Comparison of ENCODE assay signal across 18 cellular contexts in the genomic region with DNA sequence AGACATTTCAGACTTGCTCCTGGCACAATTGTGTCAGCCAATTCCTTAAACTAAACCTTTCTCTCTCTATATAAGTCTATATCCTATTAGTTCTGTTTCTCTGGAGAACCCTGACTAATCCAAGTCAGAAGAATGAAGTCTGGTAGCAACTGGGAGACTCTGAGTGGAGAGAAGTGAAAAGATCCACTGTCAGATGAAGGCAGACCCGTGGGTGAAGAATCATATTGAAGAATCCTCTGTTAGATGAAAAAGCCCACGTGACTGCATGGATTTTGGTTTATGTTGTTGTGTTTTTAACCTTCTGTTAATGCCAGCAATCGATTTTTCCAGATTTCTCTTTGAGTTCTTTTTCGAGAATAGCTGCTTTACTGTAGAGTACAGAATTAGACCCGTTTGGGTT. TPM values are rescaled to one million over a fixed set of nuclear protein-coding genes. Genes with fewer than 3 reads are reported as not detected.
DNase-seq lines count a peak whose midpoint lies in the region; ATAC-seq and TF ChIP-seq lines count a peak whose summit lies in the region.
"Had no signal": no experiment of that assay in that cellular context is flagged by ENCODE, and none has a peak within 500 bp of the region (broad histone marks: within the 10 kb centered on the region; RNA-seq: fewer than 3 reads in every experiment).

No MANE protein-coding gene starts in this region.

- CTCF ChIA-PET in SK-N-SH (lab: Yijun Ruan, JAX): interaction anchor here (1.2 to 1.4 kb wide), 3 partner anchors 7 to 19 kb away, joined by 3 to 5 read pairs (median 3); no protein-coding TSS in a partner anchor

- no peak for TF ChIP-seq CTCF in SK-N-SH (IDR thresholded peaks at IDR 0.05)

- H3K4me3 ChIP-seq in SK-N-SH (ENCODE audit: low read depth in 2 of 2, low read length in 1 of 2): no peak overlapping the region
- H3K4me3 ChIP-seq: BLaER1, HAP-1 had no signal

- peaks cover 10% of the 10 kb centered on the region; the same call in 1 of the 2 replicates for H3K79me2 ChIP-seq in SK-N-SH (ENCODE audit: insufficient read depth)

- 75% methylated on average over 5 of the region's 5 CpGs for WGBS in SK-N-SH (ENCODE audit: low lambda C conversion rate)

- no peak for DNase-seq in SK-N-SH
- DNase-seq in fibroblast of peridontal ligament (ENCODE audit: extremely low read depth): peak; percentile 27
- DNase-seq in superior temporal gyrus (ENCODE audit: extremely low spot score): peak; percentile 33
- no peak for DNase-seq in globus pallidus (ENCODE audit: low spot score)
- no peak for DNase-seq in NCI-H345 treated with DMSO at 0.1 percent for 48 hours (lab: John Stamatoyannopoulos, UW; ENCODE audit: unreplicated experiment)
- no peak for DNase-seq in pons (ENCODE audit: low spot score)
- DNase-seq: Caco-2; CD4-positive, CD25-positive, alpha-beta regulatory T cell; CD8-positive, alpha-beta T cell; DMS153; DND-41; GOT3; HFFc6 had no signal

- POLR2A ChIA-PET in SK-N-SH (lab: Yijun Ruan, JAX): no interaction called here

- no peak overlapping the region for H3K4me2 ChIP-seq in SK-N-SH

- no peaks in the 10 kb centered on the region for H3K9me3 ChIP-seq in SK-N-SH
- H3K9me3 ChIP-seq: BLaER1, Caco-2, HAP-1 had no signal

- H4K20me1 ChIP-seq in SK-N-SH (ENCODE audit: insufficient read depth): no peaks in the 10 kb centered on the region

- no peak for TF ChIP-seq RAD21 in SK-N-SH (IDR thresholded peaks at IDR 0.05; ENCODE audit: low read length)

- H3F3A ChIP-seq in SK-N-SH (replicated peaks; ENCODE audit: insufficient read depth): peaks cover 21% of the 10 kb centered on the region

- peak overlapping the region; percentile 36; the same call in 1 of the 2 replicates for H2AFZ ChIP-seq in SK-N-SH (ENCODE audit: low read depth)

- no peaks in the 10 kb centered on the region for H3K9me2 ChIP-seq in SK-N-SH

- no peak for ATAC-seq in SK-N-SH treated with all-trans-retinoic acid at 6 μM for 48 hours
- ATAC-seq: CD8-positive, alpha-beta T cell had no signal

- peaks cover 3 to 11% of the 10 kb centered on the region in 2 experiments; a peak in 3 of 4 replicates for H3K4me1 ChIP-seq in SK-N-SH (ENCODE audit: control insufficient read depth in 1 of 2, insufficient read depth in 2 of 2, low read depth in 1 of 2, low read length in 1 of 2)
- H3K4me1 ChIP-seq: Caco-2, HAP-1 had no signal

- no peaks in the 10 kb centered on the region for H3K36me3 ChIP-seq in SK-N-SH (replicated peaks in 1 of 2; ENCODE audit: control insufficient read depth in 1 of 2, insufficient read depth in 2 of 2, low read length in 1 of 2)
- H3K36me3 ChIP-seq: HAP-1 had no signal

- TF ChIP-seq EP300 in SK-N-SH (IDR thresholded peaks at IDR 0.05; ENCODE audit: borderline replicate concordance in 1 of 2, low read depth in 1 of 2, low read length in 1 of 2): no peak

- no peak overlapping the region for H3K9ac ChIP-seq in SK-N-SH
- H3K9ac ChIP-seq: BLaER1 had no signal

- H3K27me3 ChIP-seq in SK-N-SH (ENCODE audit: insufficient read depth): no peaks in the 10 kb centered on the region
- H3K27me3 ChIP-seq: BLaER1 had no signal

- H3K27ac ChIP-seq in SK-N-SH (ENCODE audit: low read depth in 2 of 2, low read length in 1 of 2): no peak overlapping the region
- H3K27ac ChIP-seq: 22Rv1, BLaER1, C4-2B had no signal

TF ChIP-seq in SK-N-SH, 30 proteins besides CTCF, POLR2A, EP300 and RAD21 (continues in another document):
- TF ChIP-seq, protein P1, sequence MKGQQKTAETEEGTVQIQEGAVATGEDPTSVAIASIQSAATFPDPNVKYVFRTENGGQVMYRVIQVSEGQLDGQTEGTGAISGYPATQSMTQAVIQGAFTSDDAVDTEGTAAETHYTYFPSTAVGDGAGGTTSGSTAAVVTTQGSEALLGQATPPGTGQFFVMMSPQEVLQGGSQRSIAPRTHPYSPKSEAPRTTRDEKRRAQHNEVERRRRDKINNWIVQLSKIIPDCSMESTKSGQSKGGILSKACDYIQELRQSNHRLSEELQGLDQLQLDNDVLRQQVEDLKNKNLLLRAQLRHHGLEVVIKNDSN (IDR thresholded peaks at IDR 0.05; ENCODE audit: borderline replicate concordance, low read depth): no peak
- TF ChIP-seq, protein P2, sequence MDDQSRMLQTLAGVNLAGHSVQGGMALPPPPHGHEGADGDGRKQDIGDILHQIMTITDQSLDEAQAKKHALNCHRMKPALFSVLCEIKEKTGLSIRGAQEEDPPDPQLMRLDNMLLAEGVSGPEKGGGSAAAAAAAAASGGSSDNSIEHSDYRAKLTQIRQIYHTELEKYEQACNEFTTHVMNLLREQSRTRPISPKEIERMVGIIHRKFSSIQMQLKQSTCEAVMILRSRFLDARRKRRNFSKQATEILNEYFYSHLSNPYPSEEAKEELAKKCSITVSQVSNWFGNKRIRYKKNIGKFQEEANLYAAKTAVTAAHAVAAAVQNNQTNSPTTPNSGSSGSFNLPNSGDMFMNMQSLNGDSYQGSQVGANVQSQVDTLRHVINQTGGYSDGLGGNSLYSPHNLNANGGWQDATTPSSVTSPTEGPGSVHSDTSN (IDR thresholded peaks at IDR 0.05): no peak
- TF ChIP-seq NFIC (IDR thresholded peaks at IDR 0.05; ENCODE audit: borderline replicate concordance): no peak
- no peak for TF ChIP-seq CHD2 (IDR thresholded peaks at IDR 0.05; ENCODE audit: low read length, partially characterized antibody)
- TF ChIP-seq, protein P3, sequence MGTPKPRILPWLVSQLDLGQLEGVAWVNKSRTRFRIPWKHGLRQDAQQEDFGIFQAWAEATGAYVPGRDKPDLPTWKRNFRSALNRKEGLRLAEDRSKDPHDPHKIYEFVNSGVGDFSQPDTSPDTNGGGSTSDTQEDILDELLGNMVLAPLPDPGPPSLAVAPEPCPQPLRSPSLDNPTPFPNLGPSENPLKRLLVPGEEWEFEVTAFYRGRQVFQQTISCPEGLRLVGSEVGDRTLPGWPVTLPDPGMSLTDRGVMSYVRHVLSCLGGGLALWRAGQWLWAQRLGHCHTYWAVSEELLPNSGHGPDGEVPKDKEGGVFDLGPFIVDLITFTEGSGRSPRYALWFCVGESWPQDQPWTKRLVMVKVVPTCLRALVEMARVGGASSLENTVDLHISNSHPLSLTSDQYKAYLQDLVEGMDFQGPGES (IDR thresholded peaks at IDR 0.05; ENCODE audit: low read depth, low read length): no peak
- TF ChIP-seq TCF12 (IDR thresholded peaks at IDR 0.05): no peak

TF ChIP-seq in SK-N-SH treated with all-trans-retinoic acid at 6 μM for 48 hours, 23 proteins besides CTCF, POLR2A, EP300 and RAD21:
- TF ChIP-seq TOX (CRISPR knock-in tag; IDR thresholded peaks at IDR 0.05; ENCODE audit: borderline replicate concordance) (no peak), SNAI2 (CRISPR knock-in tag; IDR thresholded peaks at IDR 0.05) (no peak), RARB (CRISPR knock-in tag; IDR thresholded peaks at IDR 0.05) (no peak), CSDC2 (CRISPR knock-in tag; IDR thresholded peaks at IDR 0.05) (no peak)
- TF ChIP-seq, protein P4, sequence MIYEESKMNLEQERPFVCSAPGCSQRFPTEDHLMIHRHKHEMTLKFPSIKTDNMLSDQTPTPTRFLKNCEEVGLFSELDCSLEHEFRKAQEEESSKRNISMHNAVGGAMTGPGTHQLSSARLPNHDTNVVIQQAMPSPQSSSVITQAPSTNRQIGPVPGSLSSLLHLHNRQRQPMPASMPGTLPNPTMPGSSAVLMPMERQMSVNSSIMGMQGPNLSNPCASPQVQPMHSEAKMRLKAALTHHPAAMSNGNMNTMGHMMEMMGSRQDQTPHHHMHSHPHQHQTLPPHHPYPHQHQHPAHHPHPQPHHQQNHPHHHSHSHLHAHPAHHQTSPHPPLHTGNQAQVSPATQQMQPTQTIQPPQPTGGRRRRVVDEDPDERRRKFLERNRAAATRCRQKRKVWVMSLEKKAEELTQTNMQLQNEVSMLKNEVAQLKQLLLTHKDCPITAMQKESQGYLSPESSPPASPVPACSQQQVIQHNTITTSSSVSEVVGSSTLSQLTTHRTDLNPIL (CRISPR knock-in tag; IDR thresholded peaks at IDR 0.05; ENCODE audit: low read depth): no peak
- TF ChIP-seq, protein P5, sequence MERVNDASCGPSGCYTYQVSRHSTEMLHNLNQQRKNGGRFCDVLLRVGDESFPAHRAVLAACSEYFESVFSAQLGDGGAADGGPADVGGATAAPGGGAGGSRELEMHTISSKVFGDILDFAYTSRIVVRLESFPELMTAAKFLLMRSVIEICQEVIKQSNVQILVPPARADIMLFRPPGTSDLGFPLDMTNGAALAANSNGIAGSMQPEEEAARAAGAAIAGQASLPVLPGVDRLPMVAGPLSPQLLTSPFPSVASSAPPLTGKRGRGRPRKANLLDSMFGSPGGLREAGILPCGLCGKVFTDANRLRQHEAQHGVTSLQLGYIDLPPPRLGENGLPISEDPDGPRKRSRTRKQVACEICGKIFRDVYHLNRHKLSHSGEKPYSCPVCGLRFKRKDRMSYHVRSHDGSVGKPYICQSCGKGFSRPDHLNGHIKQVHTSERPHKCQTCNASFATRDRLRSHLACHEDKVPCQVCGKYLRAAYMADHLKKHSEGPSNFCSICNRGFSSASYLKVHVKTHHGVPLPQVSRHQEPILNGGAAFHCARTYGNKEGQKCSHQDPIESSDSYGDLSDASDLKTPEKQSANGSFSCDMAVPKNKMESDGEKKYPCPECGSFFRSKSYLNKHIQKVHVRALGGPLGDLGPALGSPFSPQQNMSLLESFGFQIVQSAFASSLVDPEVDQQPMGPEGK (CRISPR knock-in tag; IDR thresholded peaks at IDR 0.05; ENCODE audit: borderline replicate concordance): no peak

RNA-seq across cellular contexts. Expression of a gene that starts 29.5 kb away (rescaled TPM):
- 1.6 and 1.7 TPM in 2 replicates for polyA plus RNA-seq in SK-N-SH (2012; rRNA removed)
- 1.4 TPM in 2 replicates for polyA plus RNA-seq in SK-N-SH (2012; cell fraction: cytosol; rRNA removed)
- polyA plus RNA-seq in SK-N-SH (2012; cell fraction: nucleus; rRNA removed): 3.5 and 4.8 TPM in 2 replicates

RNA-seq across cellular contexts. Expression of a gene that starts 38.8 kb away (rescaled TPM):
- polyA plus RNA-seq in SK-N-SH (2012; rRNA removed): 6.8 and 9.2 TPM in 2 replicates
- 6.9 and 8.8 TPM in 2 replicates for polyA plus RNA-seq in SK-N-SH (2012; cell fraction: cytosol; rRNA removed)
- polyA plus RNA-seq in SK-N-SH (2012; cell fraction: nucleus; rRNA removed): 7.4 and 8.4 TPM in 2 replicates

RNA-seq across cellular contexts. Expression of a gene that starts 57.2 kb away (rescaled TPM):
- polyA plus RNA-seq in SK-N-SH (2012; rRNA removed): 68.4 and 90.9 TPM in 2 replicates
- polyA plus RNA-seq in SK-N-SH (2012; cell fraction: cytosol; rRNA removed): 85.1 and 94.5 TPM in 2 replicates
- polyA plus RNA-seq in SK-N-SH (2012; cell fraction: nucleus; rRNA removed): 82.2 and 158 TPM in 2 replicates

RNA-seq across cellular contexts. Expression of a gene that starts 59.9 kb away (rescaled TPM):
- 0.41 and 0.55 TPM in 2 replicates for polyA plus RNA-seq in SK-N-SH (2012; rRNA removed)
- 0.37 and 0.39 TPM in 2 replicates for polyA plus RNA-seq in SK-N-SH (2012; cell fraction: cytosol; rRNA removed)
- 0.23 and 0.66 TPM in 2 replicates for polyA plus RNA-seq in SK-N-SH (2012; cell fraction: nucleus; rRNA removed)

Comparison
In these comparisons a context has a peak if more than half of its experiments do, and no peak if none do; other contexts are left out.
1. DNase-seq: peak in fibroblast of peridontal ligament (single experiment) and superior temporal gyrus (single experiment); none in SK-N-SH (single experiment), globus pallidus (single experiment), NCI-H345 treated with DMSO at 0.1 percent for 48 hours (single experiment) and pons (single experiment).